In the genomic region with DNA sequence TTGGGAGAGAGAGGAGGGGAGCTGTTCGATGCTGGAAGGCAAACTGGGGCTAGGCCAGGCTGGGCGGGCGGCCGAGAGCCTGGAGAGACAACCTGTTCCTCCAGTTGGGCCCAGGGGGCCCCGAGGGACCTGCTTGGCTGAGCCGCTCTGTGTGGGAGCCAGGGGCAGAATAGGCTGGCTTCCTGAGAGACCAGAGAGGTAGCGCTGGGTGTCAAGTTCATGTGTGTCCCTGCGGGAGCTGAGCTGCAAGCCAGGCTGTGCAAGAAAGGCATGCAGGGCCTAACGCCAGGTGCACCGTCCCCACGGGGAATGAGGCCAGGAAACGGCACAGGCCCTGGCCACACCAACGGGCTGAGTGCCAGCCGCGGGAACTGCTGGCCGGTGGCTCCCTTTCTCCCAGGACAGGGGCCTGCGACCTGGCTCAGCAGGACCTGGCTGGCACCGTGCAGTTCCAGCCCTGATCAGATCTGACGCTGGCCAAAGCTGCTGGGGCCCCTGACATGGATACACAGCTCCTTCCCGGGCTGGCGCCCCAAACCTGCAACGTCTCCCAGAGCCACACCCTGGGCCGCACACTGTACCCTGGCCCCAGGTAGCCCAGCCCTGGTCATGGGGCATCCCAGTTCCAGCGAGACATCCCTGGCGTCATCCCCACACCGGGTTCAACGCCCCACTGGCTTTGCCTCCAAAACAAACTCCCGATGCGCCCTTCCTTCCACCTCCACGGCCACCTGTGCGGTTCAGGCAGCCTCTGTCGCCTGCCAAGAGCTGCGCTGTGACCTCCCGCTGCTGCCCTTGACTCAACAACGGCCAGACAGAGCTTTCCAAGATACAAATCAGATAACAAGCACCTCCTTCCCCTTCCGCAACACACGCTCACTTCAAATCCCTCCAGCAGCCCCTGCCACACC, we compare ENCODE assay signal across 7 cellular contexts.
DNase-seq lines count a peak whose midpoint lies in the region; TF ChIP-seq lines count a peak whose summit lies in the region.

No MANE protein-coding gene starts in this region.

- peak overlapping the region in 3 of 4 donors; percentile 37 to 91 (median 57) for H3K27ac ChIP-seq in tibial nerve

- peak; percentile 71 for DNase-seq in NCI-H1694 (lab: John Stamatoyannopoulos, UW)
- DNase-seq in astrocyte of the hippocampus (ENCODE audit: low read depth, low spot score): peak; percentile 66
- peak; percentile 79 to 96 for DNase-seq in lower leg skin (ENCODE audit: low spot score in 2 of 2)
- DNase-seq in tibial nerve (ENCODE audit: low spot score in 2 of 2): peak; percentile 87 to 92
- no peak for DNase-seq in ACHN
- no peak for DNase-seq in kidney tubule cell (ENCODE audit: low spot score)
- no peak for DNase-seq in 8988T

- WGBS in lower leg skin, 2 donors: 43 to 50% methylated on average over 29 to 37 of the region's 37 CpGs
- 43 to 57% methylated on average over 32 to 35 of the region's 37 CpGs for WGBS in tibial nerve, 2 donors

- no peaks in the 10 kb centered on the region for H3K9me3 ChIP-seq in tibial nerve

- TF ChIP-seq CTCF in lower leg skin (IDR thresholded peaks at IDR 0.05) (no peak), tibial nerve (IDR thresholded peaks at IDR 0.05) (no peak)

- peaks cover 0 to 92% (median 23%) of the 10 kb centered on the region in 4 donors for H3K4me1 ChIP-seq in tibial nerve

- intact Hi-C loops in lower leg skin (cut with DNase I; ENCODE audit: low total_unique reads): no loop called here

- peaks cover under 1 to 81% (median 9%) of the 10 kb centered on the region in 3 donors for H3K36me3 ChIP-seq in tibial nerve

- H3K4me3 ChIP-seq in lower leg skin (ENCODE audit: low read depth, poor library complexity, severe bottlenecking) (no peak overlapping the region), tibial nerve (no peak overlapping the region)

- TF ChIP-seq EP300 in tibial nerve (IDR thresholded peaks at IDR 0.05): peak; percentile 32 to 85

- TF ChIP-seq POLR2A in lower leg skin (IDR thresholded peaks at IDR 0.05) (no peak), tibial nerve (IDR thresholded peaks at IDR 0.05) (no peak)

- in situ Hi-C loops in ACHN (cut with HindIII; ENCODE audit: low pct_ligation_motif_present, low pct_unique_long_range_greater_than_20kb, low sequenced_read_pairs): no loop called here

- no peaks in the 10 kb centered on the region for H3K27me3 ChIP-seq in tibial nerve

Comparison
In these comparisons a context has a peak if more than half of its experiments do, and no peak if none do; other contexts are left out.
1. DNase-seq: peak in NCI-H1694 (single experiment), astrocyte of the hippocampus (single experiment), lower leg skin (2 of 2) and tibial nerve (2 of 2); none in ACHN (single experiment), kidney tubule cell (single experiment) and 8988T (single experiment).